8 cellular contexts compared by ENCODE assay signal in the genomic region with DNA sequence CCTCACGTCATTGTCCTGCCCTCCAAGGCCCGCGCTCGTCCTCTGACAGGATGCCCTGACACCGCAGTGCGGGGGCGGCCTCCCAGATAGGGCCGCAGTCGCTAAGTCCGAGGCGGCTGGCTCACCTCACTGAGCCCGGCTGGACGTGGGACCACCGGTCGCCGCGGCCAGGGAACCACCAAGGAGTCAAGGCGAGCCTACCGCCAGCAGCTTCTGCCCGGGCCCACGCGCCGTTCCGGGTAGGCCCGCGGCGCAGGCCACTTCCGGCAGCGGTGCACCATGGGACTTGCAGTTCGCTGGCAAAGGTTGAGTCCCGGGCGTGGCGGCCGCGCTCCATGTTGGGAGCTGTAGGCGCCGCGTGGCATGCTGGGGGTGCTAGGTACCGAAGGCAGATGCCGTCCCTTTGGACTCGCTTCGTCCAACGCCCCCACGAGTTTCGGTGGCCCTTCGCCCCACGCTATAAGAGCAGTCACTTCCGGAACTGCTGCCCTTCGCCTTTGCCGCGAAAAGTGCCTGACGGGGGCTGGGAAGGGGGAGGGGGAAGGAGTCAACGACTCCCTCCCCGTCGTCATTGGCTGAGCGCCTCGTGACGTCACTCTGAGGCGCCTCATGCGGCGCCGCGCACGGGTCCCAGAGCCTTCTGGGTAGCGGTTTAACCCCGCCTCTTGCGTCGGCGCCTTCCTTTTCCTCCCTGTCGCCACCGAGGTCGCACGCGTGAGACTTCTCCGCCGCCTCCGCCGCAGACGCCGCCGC. TPM values are rescaled to one million over a fixed set of nuclear protein-coding genes. Genes with fewer than 3 reads are reported as not detected.
DNase-seq lines count a peak whose midpoint lies in the region; ATAC-seq and TF ChIP-seq lines count a peak whose summit lies in the region.

A gene (plus strand): TSS at position 681 of the 753 bp plus-strand sequence. CDS start 268 bp downstream, outside the sequence.

- TF ChIP-seq CTCF in right atrium auricular region (IDR thresholded peaks at IDR 0.05), result no peak
- peak in 2 of 4 experiments; percentile 1 to 23 for TF ChIP-seq CTCF in uterus (IDR thresholded peaks at IDR 0.05)

- H3K9me3 ChIP-seq in right atrium auricular region (no peaks in the 10 kb centered on the region), uterus (no peaks in the 10 kb centered on the region)

- H3K27ac ChIP-seq in angular gyrus (ENCODE audit: low read depth, low read length) (peak within 1 kb of the TSS; percentile 100), right atrium auricular region (peak within 1 kb of the TSS; percentile 97 to 99), uterus (peak within 1 kb of the TSS; percentile 96 to 97)

- intact Hi-C loops in uterus (cut with DNase I; ENCODE audit: low total_unique reads), result no loop called here

- H3K27me3 ChIP-seq in right atrium auricular region (no peaks in the 10 kb centered on the region), uterus (no peaks in the 10 kb centered on the region)

- ATAC-seq in HG02938 (IDR thresholded peaks at IDR 0.05; ENCODE audit: unreplicated experiment), result peak; percentile 72

- H3K4me1 ChIP-seq in right atrium auricular region, result peaks cover 0 to 45% of the 10 kb centered on the region in 2 donors
- peaks cover 8 to 26% of the 10 kb centered on the region in 2 donors for H3K4me1 ChIP-seq in uterus

- peak within 1 kb of the TSS; percentile 93 to 99 for H3K4me3 ChIP-seq in right atrium auricular region
- peak within 1 kb of the TSS; percentile 80 to 83 for H3K4me3 ChIP-seq in uterus

- H3K36me3 ChIP-seq in right atrium auricular region, result peaks cover 30% of the 10 kb centered on the region
- H3K36me3 ChIP-seq in uterus, result no peaks in the 10 kb centered on the region

- TF ChIP-seq POLR2A in GM15510 (IDR thresholded peaks at IDR 0.05; ENCODE audit: borderline replicate concordance, extremely low read depth, insufficient read length) (peak; percentile 91), uterus (IDR thresholded peaks at IDR 0.05) (peak; percentile 85 to 91)

- DNase-seq in NCI-H187 (lab: John Stamatoyannopoulos, UW) (peak; percentile 96 to 99), T-helper 2 cell (peak; percentile 95 to 98 (median 97)), right atrium auricular region (ENCODE audit: low spot score) (peak; percentile 99), pulmonary artery endothelial cell (ENCODE audit: low read depth, low spot score) (peak; percentile 88), uterus (peak; percentile 98)

RNA-seq across cellular contexts. Expression of the gene that starts here (rescaled TPM):
- total RNA-seq in right atrium auricular region (100 to 1,000 TPM; 145 to 384 TPM), pulmonary artery endothelial cell (248 and 277 TPM in 2 replicates), uterus (1,000 to 10,000 TPM in 1 of 4 donors, 100 to 1,000 TPM in 3; 100 to 1,968 (median 496) TPM)

Comparison
In these comparisons a context has a peak if more than half of its experiments do, and no peak if none do; other contexts are left out.
1. Peak in every context shown above with its lines: DNase-seq, ATAC-seq, H3K4me3 ChIP-seq and H3K27ac ChIP-seq.